24 cellular contexts compared by ENCODE assay signal in genomic region chr2:28687181-28687580, GRCh38.
DNase-seq lines count a peak whose midpoint lies in the region; TF ChIP-seq lines count a peak whose summit lies in the region.
"Had no signal": no experiment of that assay in that cellular context is flagged by ENCODE, and none has a peak within 500 bp of the region (broad histone marks: within the 10 kb centered on the region; RNA-seq: fewer than 3 reads in every experiment).

No MANE protein-coding gene starts in this region.

- H3K36me3 Mint-ChIP-seq in T-helper 2 cell treated with Interferon-gamma antibody and Interleukin-4, amounts not matched to agents 5 μg/mL and 100 μg/mL, for 36 hours (ENCODE audit: low read depth) = no peaks in the 10 kb centered on the region
- no peaks in the 10 kb centered on the region for H3K36me3 Mint-ChIP-seq in activated T-helper 2 cell treated with anti-CD3 and anti-CD28 coated beads, Interferon-gamma antibody, Interleukin-2, Interleukin-4, amounts not matched to agents 10 μg/mL and 5 μg/mL and 100 μg/mL, durations not matched to agents 14 hours and 24 hours and 36 hours (ENCODE audit: low read depth)
- H3K36me3 Mint-ChIP-seq: CD8-positive, alpha-beta memory T cell; IgD-negative memory B cell had no signal

- no peaks in the 10 kb centered on the region for H3K9me3 Mint-ChIP-seq in T-helper 2 cell treated with Interferon-gamma antibody and Interleukin-4, amounts not matched to agents 5 μg/mL and 100 μg/mL, for 36 hours
- no peaks in the 10 kb centered on the region for H3K9me3 Mint-ChIP-seq in activated T-helper 2 cell treated with anti-CD3 and anti-CD28 coated beads, Interferon-gamma antibody, Interleukin-2, Interleukin-4, amounts not matched to agents 10 μg/mL and 5 μg/mL and 100 μg/mL, durations not matched to agents 14 hours and 24 hours and 36 hours
- H3K9me3 Mint-ChIP-seq: CD8-positive, alpha-beta memory T cell; GM23338 had no signal

- no peak overlapping the region for H3K27ac Mint-ChIP-seq in T-helper 2 cell treated with Interferon-gamma antibody and Interleukin-4, amounts not matched to agents 5 μg/mL and 100 μg/mL, for 36 hours
- peak overlapping the region; percentile 17 for H3K27ac Mint-ChIP-seq in activated T-helper 2 cell treated with anti-CD3 and anti-CD28 coated beads, Interferon-gamma antibody, Interleukin-2, Interleukin-4, amounts not matched to agents 10 μg/mL and 5 μg/mL and 100 μg/mL, durations not matched to agents 14 hours and 24 hours and 36 hours
- H3K27ac Mint-ChIP-seq: GM23338, IgD-negative memory B cell had no signal

- H3K27me3 ChIP-seq in right atrium auricular region = no peaks in the 10 kb centered on the region

- peak; percentile 8 for DNase-seq in T-helper 2 cell treated with Interferon-gamma antibody and Interleukin-4, amounts not matched to agents 5 μg/mL and 100 μg/mL, for 36 hours (ENCODE audit: low spot score)
- DNase-seq in T-helper 2 cell (no peak), CD1c-positive myeloid dendritic cell (ENCODE audit: extremely low spot score) (peak; percentile 83), AML-193 (lab: John Stamatoyannopoulos, UW) (no peak), right atrium auricular region (ENCODE audit: low spot score) (no peak)
- no peak for DNase-seq in activated T-helper 2 cell treated with anti-CD3 and anti-CD28 coated beads, Interferon-gamma antibody, Interleukin-2, Interleukin-4, amounts not matched to agents 10 μg/mL and 5 μg/mL and 100 μg/mL, durations not matched to agents 14 hours and 24 hours and 36 hours (ENCODE audit: low spot score)
- DNase-seq in stimulated activated CD8-positive, alpha-beta memory T cell treated with anti-CD3 and anti-CD28 coated beads, Interleukin-4, amount 100 ng/mL, for 48 hours = peak; percentile 32
- DNase-seq in activated CD8-positive, alpha-beta memory T cell treated with anti-CD3 and anti-CD28 coated beads for 24 hours = no peak
- DNase-seq: ACHN; C1 segment of cervical spinal cord; Calu3; CD8-positive, alpha-beta memory T cell; DMS153; Karpas-422; MV-4-11; NCI-H1105 treated with DMSO at 0.1 percent for 48 hours; NCI-H1694; NCI-H2081; NCI-H2171; NCI-H524 had no signal

- peaks cover 6% of the 10 kb centered on the region for H3K4me1 Mint-ChIP-seq in T-helper 2 cell treated with Interferon-gamma antibody and Interleukin-4, amounts not matched to agents 5 μg/mL and 100 μg/mL, for 36 hours (ENCODE audit: low read depth)
- peaks cover 32% of the 10 kb centered on the region for H3K4me1 Mint-ChIP-seq in activated T-helper 2 cell treated with anti-CD3 and anti-CD28 coated beads, Interferon-gamma antibody, Interleukin-2, Interleukin-4, amounts not matched to agents 10 μg/mL and 5 μg/mL and 100 μg/mL, durations not matched to agents 14 hours and 24 hours and 36 hours (ENCODE audit: low read depth)

- no peaks in the 10 kb centered on the region for H3K27me3 Mint-ChIP-seq in T-helper 2 cell treated with Interferon-gamma antibody and Interleukin-4, amounts not matched to agents 5 μg/mL and 100 μg/mL, for 36 hours (ENCODE audit: low read depth)
- no peaks in the 10 kb centered on the region for H3K27me3 Mint-ChIP-seq in activated T-helper 2 cell treated with anti-CD3 and anti-CD28 coated beads, Interferon-gamma antibody, Interleukin-2, Interleukin-4, amounts not matched to agents 10 μg/mL and 5 μg/mL and 100 μg/mL, durations not matched to agents 14 hours and 24 hours and 36 hours (ENCODE audit: low read depth)

- intact Hi-C loops in activated T-helper 2 cell treated with anti-CD3 and anti-CD28 coated beads, Interferon-gamma antibody, Interleukin-2, Interleukin-4, amounts not matched to agents 10 μg/mL and 5 μg/mL and 100 μg/mL, durations not matched to agents 14 hours and 24 hours and 36 hours (cut with micrococcal nuclease) = no loop called here

- H3K4me3 ChIP-seq in right atrium auricular region = no peak overlapping the region
- H3K4me3 ChIP-seq: GM23338, HAP-1 had no signal

- H3K4me3 Mint-ChIP-seq in T-helper 2 cell treated with Interferon-gamma antibody and Interleukin-4, amounts not matched to agents 5 μg/mL and 100 μg/mL, for 36 hours = no peak overlapping the region
- no peak overlapping the region for H3K4me3 Mint-ChIP-seq in activated T-helper 2 cell treated with anti-CD3 and anti-CD28 coated beads, Interferon-gamma antibody, Interleukin-2, Interleukin-4, amounts not matched to agents 10 μg/mL and 5 μg/mL and 100 μg/mL, durations not matched to agents 14 hours and 24 hours and 36 hours (ENCODE audit: low read depth)
- H3K4me3 Mint-ChIP-seq: CD8-positive, alpha-beta memory T cell; GM23338; IgD-negative memory B cell had no signal

- H3K4me1 ChIP-seq in right atrium auricular region = peaks cover 0 to 35% of the 10 kb centered on the region in 2 donors
- H3K4me1 ChIP-seq: HAP-1 had no signal

- H3K9me3 ChIP-seq in right atrium auricular region = no peaks in the 10 kb centered on the region
- H3K9me3 ChIP-seq: HAP-1 had no signal

- no peak for TF ChIP-seq CTCF in right atrium auricular region (IDR thresholded peaks at IDR 0.05)

- no peak overlapping the region for H3K27ac ChIP-seq in right atrium auricular region
- H3K27ac ChIP-seq: 22Rv1 had no signal

- H3K36me3 ChIP-seq in right atrium auricular region = no peaks in the 10 kb centered on the region
- H3K36me3 ChIP-seq: HAP-1 had no signal

Comparison
In these comparisons a context has a peak if more than half of its experiments do, and no peak if none do; other contexts are left out.
1. DNase-seq: peak in T-helper 2 cell treated with Interferon-gamma antibody and Interleukin-4, amounts not matched to agents 5 μg/mL and 100 μg/mL, for 36 hours (single experiment), CD1c-positive myeloid dendritic cell (single experiment) and stimulated activated CD8-positive, alpha-beta memory T cell treated with anti-CD3 and anti-CD28 coated beads, Interleukin-4, amount 100 ng/mL, for 48 hours (single experiment); none in T-helper 2 cell (0 of 5), activated T-helper 2 cell treated with anti-CD3 and anti-CD28 coated beads, Interferon-gamma antibody, Interleukin-2, Interleukin-4, amounts not matched to agents 10 μg/mL and 5 μg/mL and 100 μg/mL, durations not matched to agents 14 hours and 24 hours and 36 hours (single experiment), AML-193 (0 of 2), right atrium auricular region (single experiment) and activated CD8-positive, alpha-beta memory T cell treated with anti-CD3 and anti-CD28 coated beads for 24 hours (single experiment).